11 cellular contexts compared by ENCODE assay signal in the genomic region with DNA sequence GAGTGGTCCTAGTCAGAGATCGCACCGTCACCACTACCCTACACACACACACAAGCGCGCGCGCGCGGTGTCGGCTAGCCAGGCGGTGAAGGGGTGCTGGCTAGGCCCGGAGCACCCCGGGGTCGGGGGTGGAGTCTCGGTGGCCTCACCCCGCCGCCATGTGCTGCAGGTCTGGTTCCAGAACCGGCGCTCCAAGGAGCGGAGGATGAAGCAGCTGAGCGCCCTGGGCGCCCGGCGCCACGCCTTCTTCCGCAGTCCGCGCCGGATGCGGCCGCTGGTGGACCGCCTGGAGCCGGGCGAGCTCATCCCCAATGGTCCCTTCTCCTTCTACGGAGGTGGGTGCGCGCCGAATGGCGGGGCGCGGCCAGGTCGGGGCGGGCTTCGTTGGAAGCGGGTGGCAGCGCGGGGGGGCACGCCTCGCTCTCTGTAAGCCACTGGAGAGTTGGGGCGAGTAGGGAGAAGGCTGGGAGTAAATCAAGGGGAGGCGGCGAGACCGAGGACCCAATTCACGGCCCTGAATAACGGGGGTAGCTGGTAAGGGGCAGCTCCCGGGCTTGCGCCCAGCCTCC. TPM values are rescaled to one million over a fixed set of nuclear protein-coding genes. Genes with fewer than 3 reads are reported as not detected.
A peak's percentile ranks its signal among the peaks of the same experiment; 100 is the strongest.
DNase-seq lines count a peak whose midpoint lies in the region; ATAC-seq and TF ChIP-seq lines count a peak whose summit lies in the region.
"Had no signal": no experiment of that assay in that cellular context is flagged by ENCODE, and none has a peak within 500 bp of the region (broad histone marks: within the 10 kb centered on the region; RNA-seq: fewer than 3 reads in every experiment).

No MANE protein-coding gene starts in this region.

- no peaks in the 10 kb centered on the region for H3K79me2 ChIP-seq in smooth muscle cell (ENCODE audit: low read depth)

- no peaks in the 10 kb centered on the region for H4K20me1 ChIP-seq in smooth muscle cell (ENCODE audit: low read depth)

- no peak for DNase-seq in activated CD4-positive, alpha-beta T cell treated with anti-CD3 and anti-CD28 coated beads, Interleukin-2, amount 10 ng/mL, durations not matched to agents 7 days and 5 days
- no peak for DNase-seq in activated CD4-positive, alpha-beta T cell treated with anti-CD3 and anti-CD28 coated beads, Interleukin-2, amount 50 U/mL, for 1 hour
- no peak for DNase-seq in activated CD8-positive, alpha-beta T cell treated with anti-CD3 and anti-CD28 coated beads, Interleukin-2, amount 10 ng/mL, durations not matched to agents 7 days and 5 days
- DNase-seq in smooth muscle cell (lab: John Stamatoyannopoulos, UW; ENCODE audit: unreplicated experiment) (no peak), COLO829 (ENCODE audit: low spot score) (no peak), DMS 273 (lab: John Stamatoyannopoulos, UW; ENCODE audit: unreplicated experiment) (no peak)
- DNase-seq: activated naive CD4-positive, alpha-beta T cell treated with anti-CD3 and anti-CD28 coated beads for 36 hours had no signal

- H3F3A ChIP-seq in smooth muscle cell (ENCODE audit: low read depth) = no peaks in the 10 kb centered on the region

- H3K9me3 ChIP-seq in iPS-18a (ENCODE audit: control insufficient read depth, low read depth, low read length) (no peaks in the 10 kb centered on the region), smooth muscle cell (replicated peaks; ENCODE audit: low read depth) (no peaks in the 10 kb centered on the region)

- no peak overlapping the region for H3K9ac ChIP-seq in iPS-18a (ENCODE audit: low read length)
- no peak overlapping the region for H3K9ac ChIP-seq in smooth muscle cell (ENCODE audit: low read depth)

- H3K36me3 Mint-ChIP-seq in activated CD4-positive, alpha-beta T cell treated with anti-CD3 and anti-CD28 coated beads, Interleukin-2, amount 10 ng/mL, durations not matched to agents 7 days and 5 days (ENCODE audit: low read depth) = peaks cover 6% of the 10 kb centered on the region
- H3K36me3 Mint-ChIP-seq in activated CD8-positive, alpha-beta T cell treated with anti-CD3 and anti-CD28 coated beads, Interleukin-2, amount 10 ng/mL, durations not matched to agents 7 days and 5 days (ENCODE audit: low read depth) = peaks cover 2% of the 10 kb centered on the region

- no peaks in the 10 kb centered on the region for H3K36me3 ChIP-seq in iPS-18a (ENCODE audit: control insufficient read depth, low read depth, low read length)
- H3K36me3 ChIP-seq in smooth muscle cell (ENCODE audit: low read depth) = no peaks in the 10 kb centered on the region

- TF ChIP-seq CTCF in smooth muscle cell (IDR thresholded peaks at IDR 0.05; ENCODE audit: borderline replicate concordance, insufficient read depth, poor library complexity, severe bottlenecking) = no peak

- H3K27me3 Mint-ChIP-seq in activated CD4-positive, alpha-beta T cell treated with anti-CD3 and anti-CD28 coated beads, Interleukin-2, amount 10 ng/mL, durations not matched to agents 7 days and 5 days = peaks cover 82% of the 10 kb centered on the region
- peaks cover 80% of the 10 kb centered on the region for H3K27me3 Mint-ChIP-seq in activated CD8-positive, alpha-beta T cell treated with anti-CD3 and anti-CD28 coated beads, Interleukin-2, amount 10 ng/mL, durations not matched to agents 7 days and 5 days (ENCODE audit: low read depth)

- H3K27me3 ChIP-seq in iPS-18a (ENCODE audit: control insufficient read depth, insufficient read depth, low read length) (peaks cover 100% of the 10 kb centered on the region), smooth muscle cell (ENCODE audit: low read depth) (peaks cover 100% of the 10 kb centered on the region)

- peak; percentile 29 for ATAC-seq in activated CD8-positive, alpha-beta T cell treated with anti-CD3 and anti-CD28 coated beads, Interleukin-2, amount 10 ng/mL, durations not matched to agents 7 days and 5 days
- no peak for ATAC-seq in HG02884 (IDR thresholded peaks at IDR 0.05; ENCODE audit: unreplicated experiment)

- peaks cover 30% of the 10 kb centered on the region for H3K4me1 Mint-ChIP-seq in activated CD4-positive, alpha-beta T cell treated with anti-CD3 and anti-CD28 coated beads, Interleukin-2, amount 10 ng/mL, durations not matched to agents 7 days and 5 days
- H3K4me1 Mint-ChIP-seq in activated CD8-positive, alpha-beta T cell treated with anti-CD3 and anti-CD28 coated beads, Interleukin-2, amount 10 ng/mL, durations not matched to agents 7 days and 5 days (ENCODE audit: low read depth) = peaks cover 50% of the 10 kb centered on the region

- peaks cover 29% of the 10 kb centered on the region for H3K4me1 ChIP-seq in iPS-18a (ENCODE audit: control insufficient read depth, low read depth, low read length)
- peaks cover 31% of the 10 kb centered on the region for H3K4me1 ChIP-seq in smooth muscle cell (ENCODE audit: low read depth)

- 2% methylated on average over 51 of the region's 56 CpGs for WGBS in smooth muscle cell (ENCODE audit: low lambda C conversion rate)

- POLR2A ChIA-PET in activated CD4-positive, alpha-beta T cell treated with anti-CD3 and anti-CD28 coated beads, Interleukin-2, amount 10 ng/mL, durations not matched to agents 7 days and 5 days (lab: Charles Lee) = no interaction called here
- POLR2A ChIA-PET in activated CD8-positive, alpha-beta T cell treated with anti-CD3 and anti-CD28 coated beads, Interleukin-2, amount 10 ng/mL, durations not matched to agents 7 days and 5 days (lab: Charles Lee) = no interaction called here

- H3K9me3 Mint-ChIP-seq in activated CD4-positive, alpha-beta T cell treated with anti-CD3 and anti-CD28 coated beads, Interleukin-2, amount 10 ng/mL, durations not matched to agents 7 days and 5 days = no peaks in the 10 kb centered on the region
- no peaks in the 10 kb centered on the region for H3K9me3 Mint-ChIP-seq in activated CD8-positive, alpha-beta T cell treated with anti-CD3 and anti-CD28 coated beads, Interleukin-2, amount 10 ng/mL, durations not matched to agents 7 days and 5 days (ENCODE audit: insufficient read depth)
- H3K9me3 Mint-ChIP-seq: activated naive CD4-positive, alpha-beta T cell treated with anti-CD3 and anti-CD28 coated beads for 36 hours had no signal

- H3K4me3 ChIP-seq in iPS-18a (ENCODE audit: low read length) (peak overlapping the region; percentile 34), smooth muscle cell (peak overlapping the region; percentile 31)

- CTCF ChIA-PET in activated CD4-positive, alpha-beta T cell treated with anti-CD3 and anti-CD28 coated beads, Interleukin-2, amount 10 ng/mL, durations not matched to agents 7 days and 5 days (lab: Charles Lee) = no interaction called here
- CTCF ChIA-PET in activated CD8-positive, alpha-beta T cell treated with anti-CD3 and anti-CD28 coated beads, Interleukin-2, amount 10 ng/mL, durations not matched to agents 7 days and 5 days (lab: Charles Lee) = no interaction called here

- H3K4me2 ChIP-seq in smooth muscle cell = peak overlapping the region; percentile 81

- H3K4me3 Mint-ChIP-seq in activated CD4-positive, alpha-beta T cell treated with anti-CD3 and anti-CD28 coated beads, Interleukin-2, amount 10 ng/mL, durations not matched to agents 7 days and 5 days = peak overlapping the region; percentile 4
- H3K4me3 Mint-ChIP-seq in activated CD8-positive, alpha-beta T cell treated with anti-CD3 and anti-CD28 coated beads, Interleukin-2, amount 10 ng/mL, durations not matched to agents 7 days and 5 days = peak overlapping the region; percentile 2
- H3K4me3 Mint-ChIP-seq: activated naive CD4-positive, alpha-beta T cell treated with anti-CD3 and anti-CD28 coated beads for 36 hours had no signal

- H3K27ac ChIP-seq in iPS-18a (ENCODE audit: low read length) (no peak overlapping the region), smooth muscle cell (ENCODE audit: low read depth) (no peak overlapping the region)

- H2AFZ ChIP-seq in smooth muscle cell (ENCODE audit: low read depth) = no peak overlapping the region

- peak overlapping the region; percentile 58 for H3K27ac Mint-ChIP-seq in activated CD4-positive, alpha-beta T cell treated with anti-CD3 and anti-CD28 coated beads, Interleukin-2, amount 10 ng/mL, durations not matched to agents 7 days and 5 days
- peak overlapping the region; percentile 0 for H3K27ac Mint-ChIP-seq in activated CD8-positive, alpha-beta T cell treated with anti-CD3 and anti-CD28 coated beads, Interleukin-2, amount 10 ng/mL, durations not matched to agents 7 days and 5 days
- H3K27ac Mint-ChIP-seq: activated naive CD4-positive, alpha-beta T cell treated with anti-CD3 and anti-CD28 coated beads for 36 hours had no signal

RNA-seq across cellular contexts. Expression of gene LHX1, which starts 4.8 kb away (rescaled TPM):
- not detected for total RNA-seq in activated CD4-positive, alpha-beta T cell treated with anti-CD3 and anti-CD28 coated beads, Interleukin-2, amount 10 ng/mL, durations not matched to agents 7 days and 5 days
- not detected for total RNA-seq in activated CD8-positive, alpha-beta T cell treated with anti-CD3 and anti-CD28 coated beads, Interleukin-2, amount 10 ng/mL, durations not matched to agents 7 days and 5 days
- not detected in 2 replicates for total RNA-seq in smooth muscle cell
- not detected in 2 replicates for polyA plus RNA-seq in smooth muscle cell
- total RNA-seq: activated naive CD4-positive, alpha-beta T cell treated with anti-CD3 and anti-CD28 coated beads for 36 hours had no signal
- polyA plus RNA-seq: AG04450, esophagus had no signal

RNA-seq across cellular contexts. Expression of gene AATF, which starts 6.6 kb away (rescaled TPM):
- 10 to 100 TPM; 79.6 to 83.6 TPM for total RNA-seq in activated CD4-positive, alpha-beta T cell treated with anti-CD3 and anti-CD28 coated beads, Interleukin-2, amount 10 ng/mL, durations not matched to agents 7 days and 5 days
- 10 to 100 TPM; 69.8 to 72.9 TPM for total RNA-seq in activated CD8-positive, alpha-beta T cell treated with anti-CD3 and anti-CD28 coated beads, Interleukin-2, amount 10 ng/mL, durations not matched to agents 7 days and 5 days
- total RNA-seq in smooth muscle cell = 18.5 and 42.0 TPM in 2 replicates
- 38.0 and 45.6 TPM in 2 replicates for polyA plus RNA-seq in smooth muscle cell
